ENCODE assay signal across 9 cellular contexts in the genomic region with DNA sequence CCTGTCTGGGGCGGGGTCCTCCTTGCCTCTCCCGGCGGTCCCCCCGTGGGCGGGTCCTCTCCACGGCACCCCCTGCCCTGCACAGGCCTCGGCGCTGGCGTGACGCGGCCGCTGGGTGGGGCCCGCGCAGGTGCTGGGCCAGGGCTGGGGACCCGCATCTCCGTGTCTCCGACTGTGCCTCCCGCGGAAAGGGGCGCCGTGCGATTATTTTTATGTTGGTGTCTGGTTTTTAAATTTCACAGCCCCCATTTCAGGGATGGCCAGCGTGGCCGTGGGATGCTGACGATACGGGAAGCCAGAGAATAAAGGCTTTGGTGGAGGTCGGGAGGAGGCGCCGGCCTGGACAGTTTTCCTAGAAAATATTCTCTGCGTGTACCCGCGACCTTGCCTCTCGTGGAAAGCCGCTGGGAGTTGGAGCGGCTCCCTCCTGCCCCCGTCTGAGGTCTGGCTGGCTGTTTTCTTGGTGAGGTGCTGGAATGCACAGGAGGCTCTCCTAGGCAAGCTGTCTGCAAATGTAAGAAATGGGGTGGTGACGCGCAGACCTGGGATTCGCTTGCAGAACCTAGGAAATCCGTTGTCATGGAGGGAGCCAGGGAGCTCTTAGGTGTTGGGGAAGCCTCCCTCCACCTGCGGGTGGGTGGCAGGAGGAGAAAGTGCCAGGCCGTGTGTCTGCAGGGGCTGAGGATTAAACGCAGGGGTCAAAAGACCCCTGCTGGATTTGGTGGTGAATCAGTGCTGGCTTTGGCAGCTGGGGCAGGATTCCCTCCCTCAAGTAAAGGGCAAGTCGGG. TPM values are rescaled to one million over a fixed set of nuclear protein-coding genes. Genes with fewer than 3 reads are reported as not detected.
DNase-seq lines count a peak whose midpoint lies in the region; ATAC-seq, FAIRE-seq and TF ChIP-seq lines count a peak whose summit lies in the region.
"Had no signal": no experiment of that assay in that cellular context is flagged by ENCODE, and none has a peak within 500 bp of the region (broad histone marks: within the 10 kb centered on the region; RNA-seq: fewer than 3 reads in every experiment).

No MANE protein-coding gene starts in this region.

- no peak overlapping the region for H3K9ac ChIP-seq in H1 (replicated peaks in 1 of 4; ENCODE audit: extremely low read depth in 1 of 4, low read depth in 3 of 4, low read length in 3 of 4)

- peaks cover 10 to 46% (median 32%) of the 10 kb centered on the region in 4 experiments for H3K27me3 ChIP-seq in H1 (replicated peaks in 1 of 4; ENCODE audit: control insufficient read depth in 3 of 4, extremely low read depth in 1 of 4, insufficient read depth in 3 of 4, low read length in 3 of 4)
- H3K27me3 ChIP-seq in transverse colon, result peaks cover 62% of the 10 kb centered on the region

- intact Hi-C loops in activated naive CD4-positive, alpha-beta T cell treated with anti-CD3 and anti-CD28 coated beads for 36 hours (cut with micrococcal nuclease), result no loop called here
- intact Hi-C loops in transverse colon (cut with DNase I; ENCODE audit: low total_unique reads), result loop anchor here (5.0 kb wide), 1 partner anchor 150 kb away; no protein-coding TSS in a partner anchor

- H4K5ac ChIP-seq in H1 (ENCODE audit: insufficient read length, low read depth, low read length), result no peak overlapping the region

- H2BK20ac ChIP-seq in H1 (ENCODE audit: low read length), result no peak overlapping the region

- peak overlapping the region; percentile 58; the same call in 1 of the 2 replicates for H4K8ac ChIP-seq in H1 (ENCODE audit: extremely low read depth, insufficient read depth, low read length)

- H2AFZ ChIP-seq in H1 (ENCODE audit: low read length), result no peak overlapping the region

- no peak for ATAC-seq in GM19328 (IDR thresholded peaks at IDR 0.05; ENCODE audit: unreplicated experiment)
- ATAC-seq in SK-N-SH treated with all-trans-retinoic acid at 6 μM for 48 hours, result no peak

- no peaks in the 10 kb centered on the region for H3K79me1 ChIP-seq in H1 (ENCODE audit: low read depth, low read length)

- peaks cover 40% of the 10 kb centered on the region for H3K27me3 Mint-ChIP-seq in activated naive CD4-positive, alpha-beta T cell treated with anti-CD3 and anti-CD28 coated beads for 36 hours (ENCODE audit: low read depth)
- peaks cover 93% of the 10 kb centered on the region for H3K27me3 Mint-ChIP-seq in mesothelial cell of epicardium (ENCODE audit: low read depth)

- POLR2A ChIA-PET in H1 (lab: Charles Lee; ENCODE audit: partially characterized antibody), result no interaction called here

- H3K14ac ChIP-seq in H1 (ENCODE audit: insufficient read length), result no peak overlapping the region

- H3K56ac ChIP-seq in H1 (replicated peaks; ENCODE audit: insufficient read length, low read depth, low read length), result no peak overlapping the region

- H3K23me2 ChIP-seq in H1 (ENCODE audit: low read depth, low read length), result peaks cover 11% of the 10 kb centered on the region; the same call in 1 of the 2 replicates

- H3K4me1 Mint-ChIP-seq in activated naive CD4-positive, alpha-beta T cell treated with anti-CD3 and anti-CD28 coated beads for 36 hours (ENCODE audit: low read depth), result peaks cover 4% of the 10 kb centered on the region
- H3K4me1 Mint-ChIP-seq in mesothelial cell of epicardium, result peaks cover 9% of the 10 kb centered on the region

- no peaks in the 10 kb centered on the region for H3K36me3 Mint-ChIP-seq in activated naive CD4-positive, alpha-beta T cell treated with anti-CD3 and anti-CD28 coated beads for 36 hours (ENCODE audit: low read depth)
- no peaks in the 10 kb centered on the region for H3K36me3 Mint-ChIP-seq in mesothelial cell of epicardium

- H2BK12ac ChIP-seq in H1 (ENCODE audit: low read depth, low read length), result peak overlapping the region; percentile 68; the same call in 1 of the 2 replicates

- 0 out of 2 replicates have a peak overlapping the region, but pooled peaks have one; percentile 42 for H3K18ac ChIP-seq in H1 (ENCODE audit: extremely low read depth, low read length)

- CTCF ChIA-PET in activated naive CD4-positive, alpha-beta T cell treated with anti-CD3 and anti-CD28 coated beads for 36 hours (lab: Charles Lee), result interaction anchor here (0.7 kb wide), 1 partner anchor 15 kb away, joined by 3 read pairs; no protein-coding TSS in a partner anchor
- CTCF ChIA-PET in H1 (lab: Charles Lee; ENCODE audit: partially characterized antibody), result interaction anchor here (0.6 to 2.1 kb wide), 7 partner anchors 9 to 324 kb away, joined by 3 to 9 read pairs (median 4); no protein-coding TSS in a partner anchor

- H3K23ac ChIP-seq in H1 (ENCODE audit: insufficient read length), result no peak overlapping the region

- no peak overlapping the region for H2AK5ac ChIP-seq in H1 (ENCODE audit: low read depth, low read length)

- H3K4me3 ChIP-seq in H1 (ENCODE audit: extremely low read depth in 1 of 4, insufficient read depth in 2 of 4, low read depth in 3 of 4, low read length in 4 of 4), result peak overlapping the region; percentile 41 to 73 (median 45)
- H3K4me3 ChIP-seq in transverse colon, result peak overlapping the region in 3 of 4 donors; percentile 23 to 49 (median 40)

- peaks cover 0 to 2% of the 10 kb centered on the region in 2 experiments; a peak in 1 of 4 replicates for H3K9me3 ChIP-seq in H1 (ENCODE audit: insufficient read depth in 2 of 2, low read depth in 1 of 2, low read length in 1 of 2)
- no peaks in the 10 kb centered on the region for H3K9me3 ChIP-seq in transverse colon

- H3K4me1 ChIP-seq in H1 (replicated peaks in 1 of 4; ENCODE audit: control insufficient read depth in 3 of 4, insufficient read depth in 4 of 4, low read length in 3 of 4) (peaks cover 0 to 10% (median 9%) of the 10 kb centered on the region in 4 experiments; a peak in 6 of 7 replicates), transverse colon (peaks cover 0 to 11% (median 5%) of the 10 kb centered on the region in 4 donors)

- no peak overlapping the region for H3K27ac Mint-ChIP-seq in activated naive CD4-positive, alpha-beta T cell treated with anti-CD3 and anti-CD28 coated beads for 36 hours
- no peak overlapping the region for H3K27ac Mint-ChIP-seq in mesothelial cell of epicardium

- peak overlapping the region; percentile 97 to 98 for H3K4me2 ChIP-seq in H1 (ENCODE audit: insufficient read depth in 1 of 2, low read depth in 2 of 2, low read length in 2 of 2)

- in situ Hi-C loops in transverse colon (cut with MboI; ENCODE audit: low pct_ligation_motif_present in 1 of 4, low pct_unique_long_range_greater_than_20kb in 1 of 4, low sequenced_read_pairs in 3 of 4), result no loop called here

- no peak overlapping the region for H2BK120ac ChIP-seq in H1 (replicated peaks; ENCODE audit: low read depth, low read length)

- TF ChIP-seq EP300 in H1 (IDR thresholded peaks at IDR 0.05; ENCODE audit: borderline replicate concordance in 1 of 2, low read depth in 2 of 2, low read length in 2 of 2), result no peak
- TF ChIP-seq EP300 in transverse colon (IDR thresholded peaks at IDR 0.05; ENCODE audit: low read depth), result no peak

- TF ChIP-seq POLR2A in H1 (IDR thresholded peaks at IDR 0.05; ENCODE audit: control extremely low read depth in 1 of 2, low read depth in 2 of 2, low read length in 2 of 2) (no peak), transverse colon (IDR thresholded peaks at IDR 0.05) (no peak)

- no peaks in the 10 kb centered on the region for H3K9me3 Mint-ChIP-seq in activated naive CD4-positive, alpha-beta T cell treated with anti-CD3 and anti-CD28 coated beads for 36 hours
- no peaks in the 10 kb centered on the region for H3K9me3 Mint-ChIP-seq in mesothelial cell of epicardium

- WGBS in H1 (ENCODE audit: extremely low coverage in 1 of 2, insufficient coverage in 1 of 2, insufficient read length in 1 of 2, insufficient replicate concordance in 2 of 2, low coverage in 1 of 2, low lambda C conversion rate in 2 of 2, missing lambda C conversion rate in 1 of 2), 2 experiments, result 5% methylated on average over 43 of the region's 44 CpGs; no CpG with 5 or more reads in 1 of the 2 experiments
- WGBS in transverse colon (ENCODE audit: low coverage in 1 of 2), 2 donors, result 10 to 12% methylated on average over 5 to 30 of the region's 44 CpGs

- 0 out of 4 replicates have a peak, but pooled peaks have one; percentile 0 to 4 for TF ChIP-seq RAD21 in H1 (IDR thresholded peaks at IDR 0.05 in 1 of 2, conservative IDR thresholded peaks at IDR 0.05 in 1 of 2; ENCODE audit: low read depth in 2 of 2, low read length in 2 of 2)

- peak overlapping the region; percentile 22 for H3K4me3 Mint-ChIP-seq in activated naive CD4-positive, alpha-beta T cell treated with anti-CD3 and anti-CD28 coated beads for 36 hours
- H3K4me3 Mint-ChIP-seq in mesothelial cell of epicardium, result peak overlapping the region; percentile 73

- H3K36me3 ChIP-seq in H1 (ENCODE audit: control insufficient read depth in 2 of 4, insufficient read depth in 4 of 4, low read length in 3 of 4) (no peaks in the 10 kb centered on the region), transverse colon (no peaks in the 10 kb centered on the region)

- no peak overlapping the region for H2BK5ac ChIP-seq in H1 (ENCODE audit: low read depth, low read length)

- peak overlapping the region; percentile 70 for H3K4ac ChIP-seq in H1 (replicated peaks; ENCODE audit: insufficient read length, low read depth, low read length)

- H4K20me1 ChIP-seq in H1 (replicated peaks in 1 of 2; ENCODE audit: control insufficient read depth in 1 of 2, insufficient read depth in 2 of 2, low read length in 2 of 2), result no peaks in the 10 kb centered on the region

- FAIRE-seq in H1 (lab: Jason Lieb, UNC), result peak; percentile 50
- FAIRE-seq: colon had no signal

- H3K27ac ChIP-seq in H1 (ENCODE audit: low read depth, low read length), result no peak overlapping the region
- no peak overlapping the region for H3K27ac ChIP-seq in transverse colon

- no peaks in the 10 kb centered on the region for H3K79me2 ChIP-seq in H1 (ENCODE audit: control insufficient read depth in 1 of 2, insufficient read depth in 2 of 2, low read length in 2 of 2)

- H4K91ac ChIP-seq in H1 (replicated peaks; ENCODE audit: insufficient read length, low read length), result no peak overlapping the region

- DNase-seq in activated naive CD4-positive, alpha-beta T cell treated with anti-CD3 and anti-CD28 coated beads for 36 hours, result no peak
- DNase-seq in activated naive CD4-positive, alpha-beta T cell treated with Interleukin-2 at 50 U/mL for 16 hours, result no peak
- peak; percentile 27 to 65 for DNase-seq in H1 (ENCODE audit: low read depth in 1 of 2, low spot score in 2 of 2)
- DNase-seq in mesothelial cell of epicardium (ENCODE audit: low spot score in 2 of 2, unreplicated experiment in 2 of 2), result no peak
- no peak for DNase-seq in transverse colon
- no peak for DNase-seq in stimulated activated CD8-positive, alpha-beta memory T cell treated with anti-CD3 and anti-CD28 coated beads, Interleukin-4, amount 100 ng/mL, for 48 hours

- 0 out of 2 replicates have a peak overlapping the region, but pooled peaks have one; percentile 46 for H2BK15ac ChIP-seq in H1 (ENCODE audit: low read length)

- TF ChIP-seq CTCF in H1 (IDR thresholded peaks at IDR 0.05; ENCODE audit: control extremely low read depth in 1 of 3, insufficient read depth in 1 of 3, low read depth in 1 of 3, low read length in 3 of 3) (no peak), mesothelial cell of epicardium (IDR thresholded peaks at IDR 0.05; ENCODE audit: unreplicated experiment) (no peak), transverse colon (IDR thresholded peaks at IDR 0.05) (no peak)

RNA-seq across cellular contexts. Expression of a gene that starts 28.7 kb away (rescaled TPM):
- under 1 TPM; 0.40 to 0.52 TPM for total RNA-seq in activated naive CD4-positive, alpha-beta T cell treated with anti-CD3 and anti-CD28 coated beads for 36 hours
- total RNA-seq in H1 (2021; fragmentation: NEBNext Ultra II Directional; extraction: Animal tissue kit (Norgen Biotek cat#: 25700)), result 0.84 and 0.91 TPM in 2 replicates
- polyA plus RNA-seq in H1 (2011; rRNA removed), result 0.82 and 0.83 TPM in 2 replicates
- polyA plus RNA-seq in H1 (2011; cell fraction: cytosol; rRNA removed), result 0.96 TPM
- 4.0 TPM for polyA plus RNA-seq in H1 (2011; cell fraction: nucleus; rRNA removed)
- 1.1 to 1.8 TPM (median 1.4 TPM) in 4 replicates for polyA plus RNA-seq in H1 (2012, experiment 1 of 2)
- 0.21 TPM for polyA plus RNA-seq in H1 (2012, experiment 2 of 2)
- polyA plus RNA-seq in H1 (2013, experiment 1 of 2), result 0.45 TPM
- polyA plus RNA-seq in H1 (2013, experiment 2 of 2), result 0.35 TPM
- polyA minus RNA-seq in H1 (2011; rRNA and poly(A)+ RNA removed), result 0.44 and 0.59 TPM in 2 replicates
- polyA minus RNA-seq in H1 (2011; cell fraction: cytosol; rRNA and poly(A)+ RNA removed), result 0.44 TPM
- 1.7 TPM for polyA minus RNA-seq in H1 (2011; cell fraction: nucleus; rRNA and poly(A)+ RNA removed)
- total RNA-seq in mesothelial cell of epicardium (1.2 to 1.4 TPM (median 1.3 TPM) in 3 replicates), transverse colon (1 to 10 TPM in 1 of 4 donors, under 1 TPM in 3; 0.14 to 1.1 (median 0.28) TPM)

RNA-seq across cellular contexts. Expression of a gene that starts 55.4 kb away (rescaled TPM):
- total RNA-seq in activated naive CD4-positive, alpha-beta T cell treated with anti-CD3 and anti-CD28 coated beads for 36 hours, result 10 to 100 TPM; 55.5 to 55.9 TPM
- 25.8 and 26.4 TPM in 2 replicates for total RNA-seq in H1 (2021; fragmentation: NEBNext Ultra II Directional; extraction: Animal tissue kit (Norgen Biotek cat#: 25700))
- polyA plus RNA-seq in H1 (2011; rRNA removed), result 58.9 and 75.1 TPM in 2 replicates
- 79.1 TPM for polyA plus RNA-seq in H1 (2011; cell fraction: cytosol; rRNA removed)
- 28.9 TPM for polyA plus RNA-seq in H1 (2011; cell fraction: nucleus; rRNA removed)
- polyA plus RNA-seq in H1 (2012, experiment 1 of 2), result 33.0 to 61.3 TPM (median 43.3 TPM) in 4 replicates
- polyA plus RNA-seq in H1 (2012, experiment 2 of 2), result 15.1 TPM
- 24.6 TPM for polyA plus RNA-seq in H1 (2013, experiment 1 of 2)
- 28.6 TPM for polyA plus RNA-seq in H1 (2013, experiment 2 of 2)
- 13.6 and 20.7 TPM in 2 replicates for polyA minus RNA-seq in H1 (2011; rRNA and poly(A)+ RNA removed)
- polyA minus RNA-seq in H1 (2011; cell fraction: cytosol; rRNA and poly(A)+ RNA removed), result 33.6 TPM
- 17.5 TPM for polyA minus RNA-seq in H1 (2011; cell fraction: nucleus; rRNA and poly(A)+ RNA removed)
- total RNA-seq in mesothelial cell of epicardium (50.8 to 57.2 TPM (median 53.0 TPM) in 3 replicates), transverse colon (10 to 100 TPM in 3 of 4 donors, 1 to 10 TPM in 1; 9.7 to 36.8 (median 27.6) TPM)

Comparison
In these comparisons a context has a peak if more than half of its experiments do, and no peak if none do; other contexts are left out.
1. DNase-seq: peak in H1 (2 of 2); none in activated naive CD4-positive, alpha-beta T cell treated with anti-CD3 and anti-CD28 coated beads for 36 hours (single experiment), activated naive CD4-positive, alpha-beta T cell treated with Interleukin-2 at 50 U/mL for 16 hours (single experiment), mesothelial cell of epicardium (0 of 2), transverse colon (single experiment) and stimulated activated CD8-positive, alpha-beta memory T cell treated with anti-CD3 and anti-CD28 coated beads, Interleukin-4, amount 100 ng/mL, for 48 hours (single experiment).